ENCODE assay signal across 11 cellular contexts in the genomic region with DNA sequence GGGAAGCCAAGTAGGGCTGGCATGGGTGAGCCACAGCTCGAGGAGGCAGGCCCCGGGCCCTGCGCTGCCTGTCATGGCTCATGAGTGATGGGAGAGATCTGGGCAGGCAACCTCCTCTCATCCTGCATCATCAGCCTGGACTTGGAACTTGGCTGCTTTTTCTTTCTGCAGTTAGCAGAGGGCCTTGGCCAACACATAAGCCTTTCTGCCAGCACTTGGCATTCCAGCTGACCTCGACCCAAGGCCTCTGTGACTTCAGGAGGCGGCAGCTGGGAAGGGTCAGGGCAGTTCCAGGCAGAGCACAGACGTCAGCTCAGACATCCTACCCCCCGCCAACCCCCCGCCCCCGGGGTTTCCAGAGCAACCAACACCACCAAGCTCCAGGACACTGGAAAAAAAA. TPM values are rescaled to one million over a fixed set of nuclear protein-coding genes. Genes with fewer than 3 reads are reported as not detected.
DNase-seq lines count a peak whose midpoint lies in the region; ATAC-seq and TF ChIP-seq lines count a peak whose summit lies in the region.
"Had no signal": no experiment of that assay in that cellular context is flagged by ENCODE, and none has a peak within 500 bp of the region (broad histone marks: within the 10 kb centered on the region; RNA-seq: fewer than 3 reads in every experiment).

No MANE protein-coding gene starts in this region.

- peak; percentile 69 for DNase-seq in NCI-H226
- peak; percentile 80 for DNase-seq in medulla oblongata (ENCODE audit: extremely low spot score)
- peak; percentile 65 for DNase-seq in type B pancreatic cell (ENCODE audit: extremely low spot score, unreplicated experiment)
- DNase-seq in NCI-H2196 (lab: John Stamatoyannopoulos, UW; ENCODE audit: unreplicated experiment): no peak
- DNase-seq: NCI-H1092, NCI-H82, T-helper 2 cell had no signal

- TF ChIP-seq CTCF in type B pancreatic cell (conservative IDR thresholded peaks at IDR 0.05): no peak

- H3K4me3 ChIP-seq in esophagus (ENCODE audit: low read depth in 1 of 2, low read length in 2 of 2): no peak overlapping the region
- H3K4me3 ChIP-seq: HAP-1 had no signal

- H3K4me1 Mint-ChIP-seq in type B pancreatic cell (ENCODE audit: unreplicated experiment): peaks cover 37% of the 10 kb centered on the region

- H3K27me3 ChIP-seq in esophagus (ENCODE audit: control insufficient read depth in 1 of 2, insufficient read depth in 2 of 2, low read length in 2 of 2): no peaks in the 10 kb centered on the region

- H3K27me3 Mint-ChIP-seq in type B pancreatic cell: peaks cover 11% of the 10 kb centered on the region

- H3K36me3 Mint-ChIP-seq in type B pancreatic cell: peaks cover 39% of the 10 kb centered on the region

- peak overlapping the region; percentile 78 for H3K27ac Mint-ChIP-seq in type B pancreatic cell

- H3K4me1 ChIP-seq in esophagus (ENCODE audit: control insufficient read depth in 2 of 2, insufficient read depth in 2 of 2, low read length in 1 of 2): peaks cover 2 to 7% of the 10 kb centered on the region in 2 donors
- H3K4me1 ChIP-seq: HAP-1 had no signal

- ATAC-seq in GM18868 (IDR thresholded peaks at IDR 0.05; ENCODE audit: unreplicated experiment) (no peak), GM19463 (IDR thresholded peaks at IDR 0.05; ENCODE audit: unreplicated experiment) (no peak)

- WGBS in esophagus, 2 donors: 38% methylated on average over 9 of the region's 9 CpGs

- H3K27ac ChIP-seq in esophagus (ENCODE audit: low read depth in 2 of 2, low read length in 1 of 2): peak overlapping the region; percentile 63 to 79

- no peaks in the 10 kb centered on the region for H3K9me3 ChIP-seq in esophagus (ENCODE audit: control insufficient read depth in 2 of 2, insufficient read depth in 1 of 2, low read depth in 1 of 2, low read length in 1 of 2)
- H3K9me3 ChIP-seq: HAP-1 had no signal

- H3K9me3 Mint-ChIP-seq in type B pancreatic cell: no peaks in the 10 kb centered on the region

- H3K4me3 Mint-ChIP-seq in type B pancreatic cell: peak overlapping the region; percentile 66

- no peaks in the 10 kb centered on the region for H3K36me3 ChIP-seq in esophagus (ENCODE audit: control insufficient read depth in 2 of 2, insufficient read depth in 2 of 2, low read length in 1 of 2)
- H3K36me3 ChIP-seq: HAP-1 had no signal

RNA-seq across cellular contexts. Expression of gene S1PR3, which starts 7.6 kb away (rescaled TPM):
- polyA plus RNA-seq in esophagus: 1 to 10 TPM; 3.2 to 6.7 TPM
- 9.3 and 37.9 TPM in 2 replicates for total RNA-seq in type B pancreatic cell (ENCODE audit: low replicate concordance)
